13 cellular contexts compared by ENCODE assay signal in the genomic region with DNA sequence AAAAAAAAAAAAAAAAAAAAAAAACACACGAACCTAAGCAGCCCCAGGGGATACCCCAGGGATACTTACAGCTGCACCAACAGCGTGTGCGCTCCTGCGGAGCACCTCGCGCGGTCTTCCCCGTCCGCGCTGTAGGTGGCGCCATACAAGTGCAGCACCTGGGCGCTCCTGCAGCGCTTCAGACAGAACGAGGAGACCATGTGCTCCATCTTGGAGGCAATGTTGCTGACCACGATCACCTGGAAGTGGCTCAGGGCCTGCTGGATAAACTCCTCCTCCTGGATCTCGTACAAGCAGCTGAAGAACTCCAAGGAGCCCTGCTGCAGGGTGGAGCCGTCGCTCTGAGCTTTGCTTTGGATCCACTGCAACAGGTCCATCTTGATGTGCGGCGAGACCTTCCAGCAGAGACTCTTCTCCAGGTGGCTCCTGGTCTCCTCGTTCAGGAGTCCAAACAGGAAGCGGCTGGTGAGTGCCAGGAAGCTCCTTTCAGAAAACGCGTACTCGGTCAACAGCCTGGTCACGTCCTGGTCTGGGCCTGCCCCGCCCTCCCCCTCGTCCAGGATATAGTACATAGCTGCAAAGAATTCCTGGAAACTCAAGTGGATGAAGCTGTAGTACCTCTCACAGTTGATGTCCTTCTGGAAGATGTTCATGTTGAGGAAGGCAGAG. TPM values are rescaled to one million over a fixed set of nuclear protein-coding genes. Genes with fewer than 3 reads are reported as not detected.
DNase-seq lines count a peak whose midpoint lies in the region; ATAC-seq and TF ChIP-seq lines count a peak whose summit lies in the region.
"Had no signal": no experiment of that assay in that cellular context is flagged by ENCODE, and none has a peak within 500 bp of the region (broad histone marks: within the 10 kb centered on the region; RNA-seq: fewer than 3 reads in every experiment).

No MANE protein-coding gene starts in this region.

- H3K9me3 Mint-ChIP-seq in activated naive CD8-positive, alpha-beta T cell treated with anti-CD3 and anti-CD28 coated beads for 36 hours = no peaks in the 10 kb centered on the region
- H3K9me3 Mint-ChIP-seq in activated naive CD8-positive, alpha-beta T cell treated with anti-CD3 and anti-CD28 coated beads, Interleukin-2, amount 50 U/mL, for 24 hours = no peaks in the 10 kb centered on the region
- no peaks in the 10 kb centered on the region for H3K9me3 Mint-ChIP-seq in endothelial cell (ENCODE audit: unreplicated experiment)
- no peaks in the 10 kb centered on the region for H3K9me3 Mint-ChIP-seq in natural killer cell treated with Interleukin-12 subunit alpha and Interleukin-12 subunit beta and Interleukin-15 and Interleukin-18, amount 100 ng/mL, for 72 hours
- no peaks in the 10 kb centered on the region for H3K9me3 Mint-ChIP-seq in CD8-positive, alpha-beta T cell
- H3K9me3 Mint-ChIP-seq: CD14-positive monocyte; naive thymus-derived CD8-positive, alpha-beta T cell; stimulated activated naive B cell treated with anti-CD40 and anti-IgM and Interleukin-4, amounts not matched to agents 10 μg/mL and 1 μg/mL and 100 μg/mL, for 72 hours; T-helper 1 cell treated with Interleukin-12 subunit alpha and Interleukin-12 subunit beta and Interleukin-4 antibody, amounts not matched to agents 30 μg/mL and 1 μg/mL, for 36 hours had no signal

- CTCF ChIA-PET in CD8-positive, alpha-beta T cell (lab: Charles Lee) = interaction anchor here (0.6 to 2.1 kb wide), 2 partner anchors 17 to 360 kb away, joined by 3 to 11 read pairs; no protein-coding TSS in a partner anchor

- no peak overlapping the region for H3K4me3 Mint-ChIP-seq in activated naive CD8-positive, alpha-beta T cell treated with anti-CD3 and anti-CD28 coated beads for 36 hours
- H3K4me3 Mint-ChIP-seq in activated naive CD8-positive, alpha-beta T cell treated with anti-CD3 and anti-CD28 coated beads, Interleukin-2, amount 50 U/mL, for 24 hours = no peak overlapping the region
- H3K4me3 Mint-ChIP-seq in endothelial cell (ENCODE audit: unreplicated experiment) = no peak overlapping the region
- H3K4me3 Mint-ChIP-seq in natural killer cell treated with Interleukin-12 subunit alpha and Interleukin-12 subunit beta and Interleukin-15 and Interleukin-18, amount 100 ng/mL, for 72 hours = no peak overlapping the region
- no peak overlapping the region for H3K4me3 Mint-ChIP-seq in CD8-positive, alpha-beta T cell
- H3K4me3 Mint-ChIP-seq: CD14-positive monocyte; naive thymus-derived CD8-positive, alpha-beta T cell; stimulated activated naive B cell treated with anti-CD40 and anti-IgM and Interleukin-4, amounts not matched to agents 10 μg/mL and 1 μg/mL and 100 μg/mL, for 72 hours; T-helper 1 cell treated with Interleukin-12 subunit alpha and Interleukin-12 subunit beta and Interleukin-4 antibody, amounts not matched to agents 30 μg/mL and 1 μg/mL, for 36 hours had no signal

- H3K36me3 ChIP-seq in CD8-positive, alpha-beta T cell (ENCODE audit: insufficient read depth, low read length) = no peaks in the 10 kb centered on the region

- no peaks in the 10 kb centered on the region for H3K4me1 ChIP-seq in CD8-positive, alpha-beta T cell (ENCODE audit: insufficient read depth, low read length)

- no peak for ATAC-seq in activated naive CD8-positive, alpha-beta T cell treated with anti-CD3 and anti-CD28 coated beads, Interleukin-2, amount 50 U/mL, for 24 hours
- no peak for ATAC-seq in natural killer cell treated with Interleukin-12 subunit alpha and Interleukin-12 subunit beta and Interleukin-15 and Interleukin-18, amount 100 ng/mL, for 72 hours
- ATAC-seq in CD8-positive, alpha-beta T cell = no peak
- ATAC-seq: naive thymus-derived CD8-positive, alpha-beta T cell had no signal

- DNase-seq in activated naive CD8-positive, alpha-beta T cell treated with anti-CD3 and anti-CD28 coated beads for 36 hours = peak; percentile 5
- no peak for DNase-seq in activated naive CD8-positive, alpha-beta T cell treated with anti-CD3 and anti-CD28 coated beads, Interleukin-2, amount 50 U/mL, for 24 hours
- DNase-seq in NCI-H1930 (lab: John Stamatoyannopoulos, UW) = peak; percentile 37 to 75
- DNase-seq in endothelial cell (ENCODE audit: low spot score) = peak; percentile 36
- no peak for DNase-seq in retinal pigment epithelial cell (ENCODE audit: low read depth)
- DNase-seq in DMS 273 (lab: John Stamatoyannopoulos, UW; ENCODE audit: unreplicated experiment) = no peak
- no peak for DNase-seq in natural killer cell treated with Interleukin-12 subunit alpha and Interleukin-12 subunit beta and Interleukin-15 and Interleukin-18, amount 100 ng/mL, for 72 hours (ENCODE audit: low spot score)
- DNase-seq in CD8-positive, alpha-beta T cell = no peak
- DNase-seq: naive thymus-derived CD8-positive, alpha-beta T cell; stimulated activated naive B cell treated with anti-CD40 and anti-IgM and Interleukin-4, amounts not matched to agents 10 μg/mL and 1 μg/mL and 100 μg/mL, for 72 hours had no signal

- intact Hi-C loops in CD8-positive, alpha-beta T cell (cut with DNase I, micrococcal nuclease) = no loop called here

- POLR2A ChIA-PET in CD8-positive, alpha-beta T cell (lab: Charles Lee) = no interaction called here

- H3K4me3 ChIP-seq in retinal pigment epithelial cell (ENCODE audit: low read length) = no peak overlapping the region
- no peak overlapping the region for H3K4me3 ChIP-seq in CD8-positive, alpha-beta T cell (ENCODE audit: low read depth, low read length)

- no peak overlapping the region for H3K27ac Mint-ChIP-seq in activated naive CD8-positive, alpha-beta T cell treated with anti-CD3 and anti-CD28 coated beads for 36 hours
- no peak overlapping the region for H3K27ac Mint-ChIP-seq in activated naive CD8-positive, alpha-beta T cell treated with anti-CD3 and anti-CD28 coated beads, Interleukin-2, amount 50 U/mL, for 24 hours
- peak overlapping the region; percentile 24 for H3K27ac Mint-ChIP-seq in endothelial cell (ENCODE audit: unreplicated experiment)
- no peak overlapping the region for H3K27ac Mint-ChIP-seq in natural killer cell treated with Interleukin-12 subunit alpha and Interleukin-12 subunit beta and Interleukin-15 and Interleukin-18, amount 100 ng/mL, for 72 hours
- H3K27ac Mint-ChIP-seq in CD8-positive, alpha-beta T cell = no peak overlapping the region
- H3K27ac Mint-ChIP-seq: naive thymus-derived CD8-positive, alpha-beta T cell; T-helper 1 cell treated with Interleukin-12 subunit alpha and Interleukin-12 subunit beta and Interleukin-4 antibody, amounts not matched to agents 30 μg/mL and 1 μg/mL, for 36 hours had no signal

- TF ChIP-seq CTCF in endothelial cell (IDR thresholded peaks at IDR 0.05; ENCODE audit: unreplicated experiment) = peak; percentile 59
- TF ChIP-seq CTCF in retinal pigment epithelial cell (conservative IDR thresholded peaks at IDR 0.05; ENCODE audit: low read depth, low read length) = peak; percentile 26
- no peak for TF ChIP-seq CTCF in CD8-positive, alpha-beta T cell (IDR thresholded peaks at IDR 0.05)

- no peaks in the 10 kb centered on the region for H3K9me3 ChIP-seq in CD8-positive, alpha-beta T cell (ENCODE audit: low read length)

- no peaks in the 10 kb centered on the region for H3K4me1 Mint-ChIP-seq in activated naive CD8-positive, alpha-beta T cell treated with anti-CD3 and anti-CD28 coated beads for 36 hours
- no peaks in the 10 kb centered on the region for H3K4me1 Mint-ChIP-seq in activated naive CD8-positive, alpha-beta T cell treated with anti-CD3 and anti-CD28 coated beads, Interleukin-2, amount 50 U/mL, for 24 hours
- H3K4me1 Mint-ChIP-seq in endothelial cell (ENCODE audit: unreplicated experiment) = peaks cover 8% of the 10 kb centered on the region
- H3K4me1 Mint-ChIP-seq in natural killer cell treated with Interleukin-12 subunit alpha and Interleukin-12 subunit beta and Interleukin-15 and Interleukin-18, amount 100 ng/mL, for 72 hours (ENCODE audit: low read depth in 2 of 2) = no peaks in the 10 kb centered on the region
- no peaks in the 10 kb centered on the region for H3K4me1 Mint-ChIP-seq in CD8-positive, alpha-beta T cell (ENCODE audit: low read depth)
- H3K4me1 Mint-ChIP-seq: naive thymus-derived CD8-positive, alpha-beta T cell; stimulated activated naive B cell treated with anti-CD40 and anti-IgM and Interleukin-4, amounts not matched to agents 10 μg/mL and 1 μg/mL and 100 μg/mL, for 72 hours had no signal

- peaks cover 4% of the 10 kb centered on the region for H3K27me3 Mint-ChIP-seq in activated naive CD8-positive, alpha-beta T cell treated with anti-CD3 and anti-CD28 coated beads for 36 hours
- H3K27me3 Mint-ChIP-seq in activated naive CD8-positive, alpha-beta T cell treated with anti-CD3 and anti-CD28 coated beads, Interleukin-2, amount 50 U/mL, for 24 hours = no peaks in the 10 kb centered on the region
- peaks cover 1% of the 10 kb centered on the region for H3K27me3 Mint-ChIP-seq in endothelial cell (ENCODE audit: unreplicated experiment)
- H3K27me3 Mint-ChIP-seq in natural killer cell treated with Interleukin-12 subunit alpha and Interleukin-12 subunit beta and Interleukin-15 and Interleukin-18, amount 100 ng/mL, for 72 hours = no peaks in the 10 kb centered on the region
- no peaks in the 10 kb centered on the region for H3K27me3 Mint-ChIP-seq in CD8-positive, alpha-beta T cell (ENCODE audit: low read depth)
- H3K27me3 Mint-ChIP-seq: stimulated activated naive B cell treated with anti-CD40 and anti-IgM and Interleukin-4, amounts not matched to agents 10 μg/mL and 1 μg/mL and 100 μg/mL, for 72 hours had no signal

- H3K27me3 ChIP-seq in CD8-positive, alpha-beta T cell (ENCODE audit: insufficient read depth, low read length) = no peaks in the 10 kb centered on the region

- no peaks in the 10 kb centered on the region for H3K36me3 Mint-ChIP-seq in activated naive CD8-positive, alpha-beta T cell treated with anti-CD3 and anti-CD28 coated beads for 36 hours
- H3K36me3 Mint-ChIP-seq in activated naive CD8-positive, alpha-beta T cell treated with anti-CD3 and anti-CD28 coated beads, Interleukin-2, amount 50 U/mL, for 24 hours (ENCODE audit: low read depth) = no peaks in the 10 kb centered on the region
- no peaks in the 10 kb centered on the region for H3K36me3 Mint-ChIP-seq in endothelial cell (ENCODE audit: low read depth, unreplicated experiment)
- no peaks in the 10 kb centered on the region for H3K36me3 Mint-ChIP-seq in natural killer cell treated with Interleukin-12 subunit alpha and Interleukin-12 subunit beta and Interleukin-15 and Interleukin-18, amount 100 ng/mL, for 72 hours
- H3K36me3 Mint-ChIP-seq in CD8-positive, alpha-beta T cell = no peaks in the 10 kb centered on the region
- H3K36me3 Mint-ChIP-seq: naive thymus-derived CD8-positive, alpha-beta T cell; stimulated activated naive B cell treated with anti-CD40 and anti-IgM and Interleukin-4, amounts not matched to agents 10 μg/mL and 1 μg/mL and 100 μg/mL, for 72 hours had no signal

- no peak overlapping the region for H3K27ac ChIP-seq in CD8-positive, alpha-beta T cell (ENCODE audit: low read depth, low read length)
- H3K27ac ChIP-seq: epithelial cell of prostate had no signal

RNA-seq across cellular contexts. Expression of a gene that starts 14.5 kb away (rescaled TPM):
- total RNA-seq in activated naive CD8-positive, alpha-beta T cell treated with anti-CD3 and anti-CD28 coated beads for 36 hours = under 1 TPM; 0.06 TPM
- 2.1 TPM for total RNA-seq in endothelial cell (ENCODE audit: unreplicated experiment)
- 1 to 10 TPM in 1 of 2 donors, not detected in 1; 3.0 TPM for total RNA-seq in natural killer cell treated with Interleukin-12 subunit alpha and Interleukin-12 subunit beta and Interleukin-15 and Interleukin-18, amount 100 ng/mL, for 72 hours
- not detected for total RNA-seq in CD8-positive, alpha-beta T cell
- total RNA-seq: naive thymus-derived CD8-positive, alpha-beta T cell had no signal

RNA-seq across cellular contexts. Expression of a gene that starts 58.0 kb away (rescaled TPM):
- 10 to 100 TPM; 30.9 to 32.1 TPM for total RNA-seq in activated naive CD8-positive, alpha-beta T cell treated with anti-CD3 and anti-CD28 coated beads for 36 hours
- 123 TPM for total RNA-seq in endothelial cell (ENCODE audit: unreplicated experiment)
- 10 to 100 TPM; 17.8 to 17.9 TPM for total RNA-seq in natural killer cell treated with Interleukin-12 subunit alpha and Interleukin-12 subunit beta and Interleukin-15 and Interleukin-18, amount 100 ng/mL, for 72 hours
- total RNA-seq in CD8-positive, alpha-beta T cell = 100 to 1,000 TPM; 241 to 251 TPM

Comparison
In these comparisons a context has a peak if more than half of its experiments do, and no peak if none do; other contexts are left out.
1. DNase-seq: peak in activated naive CD8-positive, alpha-beta T cell treated with anti-CD3 and anti-CD28 coated beads for 36 hours (single experiment), NCI-H1930 (2 of 2) and endothelial cell (single experiment); none in activated naive CD8-positive, alpha-beta T cell treated with anti-CD3 and anti-CD28 coated beads, Interleukin-2, amount 50 U/mL, for 24 hours (single experiment), retinal pigment epithelial cell (single experiment), DMS 273 (single experiment), natural killer cell treated with Interleukin-12 subunit alpha and Interleukin-12 subunit beta and Interleukin-15 and Interleukin-18, amount 100 ng/mL, for 72 hours (single experiment) and CD8-positive, alpha-beta T cell (0 of 7).